19 cellular contexts compared by ENCODE assay signal in genomic region chr4:164207460-164207859, GRCh38.
DNase-seq lines count a peak whose midpoint lies in the region; ATAC-seq, FAIRE-seq and TF ChIP-seq lines count a peak whose summit lies in the region.
"Had no signal": no experiment of that assay in that cellular context is flagged by ENCODE, and none has a peak within 500 bp of the region (broad histone marks: within the 10 kb centered on the region; RNA-seq: fewer than 3 reads in every experiment).

No MANE protein-coding gene starts in this region.

- no peak overlapping the region for H4K8ac ChIP-seq in H1 (ENCODE audit: extremely low read depth, insufficient read depth, low read length)
- peak overlapping the region; percentile 89 for H4K8ac ChIP-seq in neuronal stem cell (ENCODE audit: low read depth, low read length)

- H2AFZ ChIP-seq in GM23338: peak overlapping the region; percentile 59; the same call in 1 of the 2 replicates
- H2AFZ ChIP-seq in H1 (ENCODE audit: low read length): 0 out of 2 replicates have a peak overlapping the region, but pooled peaks have one; percentile 58
- no peak overlapping the region for H2AFZ ChIP-seq in neuronal stem cell (ENCODE audit: low read length)
- no peak overlapping the region for H2AFZ ChIP-seq in HepG2 (ENCODE audit: low read length)

- no peaks in the 10 kb centered on the region for H3K79me1 ChIP-seq in H1 (ENCODE audit: low read depth, low read length)
- peaks cover 1% of the 10 kb centered on the region for H3K79me1 ChIP-seq in neuronal stem cell (ENCODE audit: low read depth, low read length)

- H3K27ac ChIP-seq in GM23338 (ENCODE audit: low read depth): no peak overlapping the region
- H3K27ac ChIP-seq in H1 (ENCODE audit: low read depth, low read length): no peak overlapping the region
- no peak overlapping the region for H3K27ac ChIP-seq in neuronal stem cell (replicated peaks; ENCODE audit: low read length)
- no peak overlapping the region for H3K27ac ChIP-seq in HepG2 (ENCODE audit: extremely low read length, insufficient read depth, low read length)
- H3K27ac ChIP-seq: 22Rv1 had no signal

- H3K4me3 ChIP-seq in GM23338: no peak overlapping the region
- no peak overlapping the region for H3K4me3 ChIP-seq in H1 (ENCODE audit: extremely low read depth in 1 of 4, insufficient read depth in 2 of 4, low read depth in 3 of 4, low read length in 4 of 4)
- H3K4me3 ChIP-seq in neuronal stem cell (ENCODE audit: low read length in 2 of 2): no peak overlapping the region
- no peak overlapping the region for H3K4me3 ChIP-seq in HepG2 (replicated peaks in 1 of 3; ENCODE audit: insufficient read depth in 1 of 3, low read depth in 2 of 3, low read length in 3 of 3)

- no peak for TF ChIP-seq EP300 in H1 (IDR thresholded peaks at IDR 0.05; ENCODE audit: borderline replicate concordance in 1 of 2, low read depth in 2 of 2, low read length in 2 of 2)
- TF ChIP-seq EP300 in HepG2 (IDR thresholded peaks at IDR 0.05; ENCODE audit: low read depth in 2 of 2, low read length in 2 of 2): no peak
- no peak for TF ChIP-seq EP300 in HepG2 (CRISPR knock-in tag; IDR thresholded peaks at IDR 0.05; ENCODE audit: borderline replicate concordance)

- H3K27me3 ChIP-seq in GM23338 (ENCODE audit: insufficient read depth) (no peaks in the 10 kb centered on the region), H1 (replicated peaks in 1 of 4; ENCODE audit: control insufficient read depth in 3 of 4, extremely low read depth in 1 of 4, insufficient read depth in 3 of 4, low read length in 3 of 4) (no peaks in the 10 kb centered on the region), neuronal stem cell (ENCODE audit: control insufficient read depth in 3 of 3, insufficient read depth in 3 of 3, low read depth in 1 of 3, low read length in 3 of 3) (no peaks in the 10 kb centered on the region), HepG2 (ENCODE audit: control insufficient read depth in 1 of 2, insufficient read depth in 2 of 2, low read length in 2 of 2) (no peaks in the 10 kb centered on the region; a peak in 1 of 5 replicates)

- H2AK5ac ChIP-seq in H1 (ENCODE audit: low read depth, low read length) (no peak overlapping the region), neuronal stem cell (ENCODE audit: low read depth, low read length) (no peak overlapping the region)

- peak overlapping the region; percentile 21 for H4K5ac ChIP-seq in H1 (ENCODE audit: insufficient read length, low read depth, low read length)

- in situ Hi-C loops in HepG2 (cut with HindIII; ENCODE audit: extremely low pct_ligation_motif_present, low pct_unique_long_range_greater_than_20kb): no loop called here

- TF ChIP-seq CTCF in GM23338 (conservative IDR thresholded peaks at IDR 0.05; ENCODE audit: low read depth in 2 of 2) (no peak), H1 (IDR thresholded peaks at IDR 0.05; ENCODE audit: control extremely low read depth in 1 of 3, insufficient read depth in 1 of 3, low read depth in 1 of 3, low read length in 3 of 3) (no peak), HepG2 (CRISPR knock-in tag; IDR thresholded peaks at IDR 0.05) (no peak)

- H3K4me1 ChIP-seq in GM23338 (ENCODE audit: insufficient read depth) (peaks cover 14% of the 10 kb centered on the region), H1 (replicated peaks in 1 of 4; ENCODE audit: control insufficient read depth in 3 of 4, insufficient read depth in 4 of 4, low read length in 3 of 4) (peaks cover 0 to 6% (median 1%) of the 10 kb centered on the region in 4 experiments; a peak in 2 of 7 replicates), neuronal stem cell (ENCODE audit: control insufficient read depth in 2 of 2, insufficient read depth in 1 of 2, low read depth in 1 of 2, low read length in 2 of 2) (peaks cover 6 to 7% of the 10 kb centered on the region in 2 donors), HepG2 (ENCODE audit: insufficient read depth, low read length) (no peaks in the 10 kb centered on the region)

- no peaks in the 10 kb centered on the region for H3K79me2 ChIP-seq in GM23338 (replicated peaks; ENCODE audit: insufficient read depth)
- H3K79me2 ChIP-seq in H1 (ENCODE audit: control insufficient read depth in 1 of 2, insufficient read depth in 2 of 2, low read length in 2 of 2): no peaks in the 10 kb centered on the region
- no peaks in the 10 kb centered on the region for H3K79me2 ChIP-seq in HepG2 (ENCODE audit: insufficient read depth, low read length)

- H4K20me1 ChIP-seq in GM23338 (replicated peaks; ENCODE audit: insufficient read depth) (no peaks in the 10 kb centered on the region), H1 (replicated peaks in 1 of 2; ENCODE audit: control insufficient read depth in 1 of 2, insufficient read depth in 2 of 2, low read length in 2 of 2) (no peaks in the 10 kb centered on the region), HepG2 (ENCODE audit: insufficient read depth, low read length) (no peaks in the 10 kb centered on the region)

- peak overlapping the region; percentile 47 for H2BK120ac ChIP-seq in H1 (replicated peaks; ENCODE audit: low read depth, low read length)
- H2BK120ac ChIP-seq in neuronal stem cell (ENCODE audit: low read depth, low read length): no peak overlapping the region

- intact Hi-C loops in HepG2 (cut with micrococcal nuclease; ENCODE audit: unreplicated experiment): no loop called here

- H3K9me2 ChIP-seq in GM23338 (ENCODE audit: insufficient read depth): no peaks in the 10 kb centered on the region

- ATAC-seq in GM23338 (peak; percentile 81), HepG2 (no peak), GM21723 (IDR thresholded peaks at IDR 0.05; ENCODE audit: unreplicated experiment) (no peak)
- ATAC-seq: CD8-positive, alpha-beta T cell had no signal

- H2BK12ac ChIP-seq in H1 (ENCODE audit: low read depth, low read length) (peak overlapping the region; percentile 98), neuronal stem cell (ENCODE audit: low read length) (no peak overlapping the region)

- H3K27me3 Mint-ChIP-seq in GM23338 (ENCODE audit: insufficient read depth, low read depth, poor library complexity): peaks cover 4% of the 10 kb centered on the region
- H3K27me3 Mint-ChIP-seq: IgD-negative memory B cell had no signal

- no peaks in the 10 kb centered on the region for H3F3A ChIP-seq in GM23338 (replicated peaks; ENCODE audit: low read depth)

- H3K36me3 ChIP-seq in GM23338 (ENCODE audit: insufficient read depth) (no peaks in the 10 kb centered on the region), H1 (ENCODE audit: control insufficient read depth in 2 of 4, insufficient read depth in 4 of 4, low read length in 3 of 4) (no peaks in the 10 kb centered on the region), neuronal stem cell (replicated peaks in 1 of 2; ENCODE audit: control insufficient read depth in 2 of 2, insufficient read depth in 2 of 2, low read length in 2 of 2) (no peaks in the 10 kb centered on the region), HepG2 (replicated peaks in 1 of 2; ENCODE audit: control insufficient read depth in 1 of 2, insufficient read depth in 2 of 2, low read length in 2 of 2) (no peaks in the 10 kb centered on the region)

- no peak for TF ChIP-seq POLR2A in H1 (IDR thresholded peaks at IDR 0.05; ENCODE audit: control extremely low read depth in 1 of 2, low read depth in 2 of 2, low read length in 2 of 2)
- no peak for TF ChIP-seq POLR2A in HepG2 (IDR thresholded peaks at IDR 0.05; ENCODE audit: insufficient read depth in 1 of 2, low read depth in 2 of 2, low read length in 2 of 2)

- H3K36me3 Mint-ChIP-seq in GM23338 (ENCODE audit: low read depth): no peaks in the 10 kb centered on the region
- H3K36me3 Mint-ChIP-seq: CD14-positive monocyte; CD8-positive, alpha-beta T cell; IgD-negative memory B cell had no signal

- no peak overlapping the region for H3K56ac ChIP-seq in H1 (replicated peaks; ENCODE audit: insufficient read length, low read depth, low read length)

- POLR2A ChIA-PET in H1 (lab: Charles Lee; ENCODE audit: partially characterized antibody): no interaction called here
- POLR2A ChIA-PET in HepG2 (lab: Yijun Ruan, JAX): no interaction called here

- H3K9ac ChIP-seq in H1 (replicated peaks in 1 of 4; ENCODE audit: extremely low read depth in 1 of 4, low read depth in 3 of 4, low read length in 3 of 4): no peak overlapping the region
- H3K9ac ChIP-seq in neuronal stem cell (ENCODE audit: low read depth, low read length, poor library complexity): peak overlapping the region; percentile 64
- H3K9ac ChIP-seq in HepG2 (ENCODE audit: insufficient read depth, low read depth, low read length): no peak overlapping the region

- BruUV-seq in HepG2 (replicated peaks; lab: Mats Ljungman, UMichigan): no TSS peak

- H3K23me2 ChIP-seq in H1 (ENCODE audit: low read depth, low read length): no peaks in the 10 kb centered on the region

- H3K18ac ChIP-seq in H1 (ENCODE audit: extremely low read depth, low read length) (0 out of 2 replicates have a peak overlapping the region, but pooled peaks have one; percentile 48), neuronal stem cell (ENCODE audit: low read length) (peak overlapping the region; percentile 44)

- H3K4me1 Mint-ChIP-seq in GM23338: peaks cover 28% of the 10 kb centered on the region
- H3K4me1 Mint-ChIP-seq: CD14-positive monocyte had no signal

- peak overlapping the region; percentile 79; the same call in 1 of the 2 replicates for H3K27ac Mint-ChIP-seq in GM23338
- H3K27ac Mint-ChIP-seq: CD14-positive monocyte; CD8-positive, alpha-beta T cell; IgD-negative memory B cell had no signal

- peak overlapping the region; percentile 87; the same call in 1 of the 2 replicates for H2BK20ac ChIP-seq in H1 (ENCODE audit: low read length)

- FAIRE-seq in H1 (lab: Jason Lieb, UNC) (no peak), HepG2 (lab: Jason Lieb, UNC) (no peak)
- FAIRE-seq: D721Med, GM12891, H54 had no signal

- H3K9me3 ChIP-seq in H1 (ENCODE audit: insufficient read depth in 2 of 2, low read depth in 1 of 2, low read length in 1 of 2) (no peaks in the 10 kb centered on the region), neuronal stem cell (replicated peaks in 1 of 2; ENCODE audit: control insufficient read depth in 2 of 2, insufficient read depth in 1 of 2, low read depth in 1 of 2, low read length in 2 of 2) (no peaks in the 10 kb centered on the region), HepG2 (ENCODE audit: low read length) (no peaks in the 10 kb centered on the region)

- H3K14ac ChIP-seq in H1 (ENCODE audit: insufficient read length) (no peak overlapping the region), neuronal stem cell (ENCODE audit: low read length) (no peak overlapping the region)

- no peaks in the 10 kb centered on the region for H3K9me3 Mint-ChIP-seq in GM23338
- H3K9me3 Mint-ChIP-seq: IgD-negative memory B cell had no signal

- H3K4me2 ChIP-seq in GM23338: no peak overlapping the region
- H3K4me2 ChIP-seq in H1 (ENCODE audit: insufficient read depth in 1 of 2, low read depth in 2 of 2, low read length in 2 of 2): no peak overlapping the region
- H3K4me2 ChIP-seq in neuronal stem cell (ENCODE audit: insufficient read depth, low read length, poor library complexity, severe bottlenecking): no peak overlapping the region
- no peak overlapping the region for H3K4me2 ChIP-seq in HepG2 (ENCODE audit: low read depth, low read length)

- H2BK15ac ChIP-seq in H1 (ENCODE audit: low read length): no peak overlapping the region
- peak overlapping the region; percentile 38 for H2BK15ac ChIP-seq in neuronal stem cell (ENCODE audit: low read length)

- TF ChIP-seq RAD21 in H1 (IDR thresholded peaks at IDR 0.05 in 1 of 2, conservative IDR thresholded peaks at IDR 0.05 in 1 of 2; ENCODE audit: low read depth in 2 of 2, low read length in 2 of 2) (no peak), HepG2 (CRISPR knock-in tag; IDR thresholded peaks at IDR 0.05) (no peak)

- H3K23ac ChIP-seq in H1 (ENCODE audit: insufficient read length) (no peak overlapping the region), neuronal stem cell (ENCODE audit: low read depth, low read length, poor library complexity) (no peak overlapping the region)

- CTCF ChIA-PET in H1 (lab: Charles Lee; ENCODE audit: partially characterized antibody) (interaction anchor here (1.0 to 1.1 kb wide), 2 partner anchors 9 to 537 kb away, joined by 3 read pairs; no protein-coding TSS in a partner anchor), HepG2 (lab: Yijun Ruan, JAX; ENCODE audit: low intra/inter-chr PET ratio, low total read pairs) (no interaction called here)

- no peak overlapping the region for H3K4me3 Mint-ChIP-seq in GM23338
- H3K4me3 Mint-ChIP-seq: CD14-positive monocyte; CD8-positive, alpha-beta T cell; IgD-negative memory B cell had no signal

- DNase-seq in GM23338 (ENCODE audit: low spot score) (no peak), H1 (ENCODE audit: low read depth in 1 of 2, low spot score in 2 of 2) (no peak), iPS-NIHi7 (ENCODE audit: extremely low spot score) (peak; percentile 10), neuronal stem cell (ENCODE audit: low spot score) (no peak), SKM-1 (lab: John Stamatoyannopoulos, UW; ENCODE audit: unreplicated experiment) (no peak), activated gamma-delta T cell (lab: John Stamatoyannopoulos, UW) (no peak), HepG2 (ENCODE audit: low spot score) (no peak)
- DNase-seq: CD8-positive, alpha-beta T cell; COR-L47; DMS153; DMS79 treated with DMSO at 0.1 percent for 48 hours; EL had no signal

- no peak overlapping the region for H2BK5ac ChIP-seq in H1 (ENCODE audit: low read depth, low read length)
- peak overlapping the region; percentile 35 for H2BK5ac ChIP-seq in neuronal stem cell (ENCODE audit: low read length)

- H3K4ac ChIP-seq in H1 (replicated peaks; ENCODE audit: insufficient read length, low read depth, low read length) (no peak overlapping the region), neuronal stem cell (ENCODE audit: low read length) (no peak overlapping the region)

- WGBS in H1 (ENCODE audit: extremely low coverage in 1 of 2, insufficient coverage in 1 of 2, insufficient read length in 1 of 2, insufficient replicate concordance in 2 of 2, low coverage in 1 of 2, low lambda C conversion rate in 2 of 2, missing lambda C conversion rate in 1 of 2), 2 experiments: 91% methylated on average over 5 of the region's 5 CpGs; no CpG with 5 or more reads in 1 of the 2 experiments
- WGBS in neuronal stem cell (ENCODE audit: extremely low coverage in 2 of 2, insufficient read length in 2 of 2, insufficient replicate concordance in 1 of 2), 2 donors: no CpG with 5 or more reads among the region's 5 CpGs
- 25% methylated on average over 5 of the region's 5 CpGs for WGBS in HepG2 (ENCODE audit: low lambda C conversion rate)

- H4K91ac ChIP-seq in H1 (replicated peaks; ENCODE audit: insufficient read length, low read length) (peak overlapping the region; percentile 77), neuronal stem cell (ENCODE audit: low read depth, low read length, poor library complexity) (no peak overlapping the region)

Comparison
In these comparisons a context has a peak if more than half of its experiments do, and no peak if none do; other contexts are left out.
1. H2AFZ ChIP-seq: peak in GM23338 (single experiment) and H1 (single experiment); none in neuronal stem cell (single experiment) and HepG2 (single experiment).